ENCODE assay signal across 12 cellular contexts in the genomic region with DNA sequence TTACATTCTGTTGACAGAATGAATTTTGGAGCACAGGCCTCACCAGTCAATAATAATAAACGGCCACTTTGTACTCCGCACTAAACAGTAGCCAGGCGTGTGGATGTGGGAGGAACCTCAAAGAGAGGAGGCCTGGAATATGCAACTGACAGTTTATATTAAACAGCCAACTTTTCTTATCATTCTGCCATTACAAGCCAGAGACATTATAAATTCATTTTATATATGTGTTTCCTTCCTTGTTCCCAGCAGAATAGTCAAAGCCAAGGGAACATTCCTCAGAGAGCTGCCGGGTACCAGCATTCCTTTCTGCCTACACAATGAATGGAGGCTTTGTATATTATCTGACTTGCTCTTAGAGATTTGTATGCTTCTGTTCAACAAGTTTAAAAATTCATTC.
DNase-seq lines count a peak whose midpoint lies in the region; ATAC-seq and TF ChIP-seq lines count a peak whose summit lies in the region.
"Had no signal": no experiment of that assay in that cellular context is flagged by ENCODE, and none has a peak within 500 bp of the region (broad histone marks: within the 10 kb centered on the region; RNA-seq: fewer than 3 reads in every experiment).

No MANE protein-coding gene starts in this region.

- no peaks in the 10 kb centered on the region for H3K27me3 ChIP-seq in endodermal cell (ENCODE audit: control insufficient read depth, insufficient read depth, low read length, poor library complexity, severe bottlenecking)

- H3K36me3 ChIP-seq in endodermal cell (ENCODE audit: control insufficient read depth, insufficient read depth, low read length) = no peaks in the 10 kb centered on the region

- H3K36me3 Mint-ChIP-seq in endodermal cell (ENCODE audit: low read depth) = no peaks in the 10 kb centered on the region

- H3K4me3 Mint-ChIP-seq in endodermal cell = no peak overlapping the region
- H3K4me3 Mint-ChIP-seq: activated T-helper 1 cell treated with anti-CD3 and anti-CD28 coated beads, Interleukin-12 subunit alpha, Interleukin-12 subunit beta, Interleukin-2, Interleukin-4 antibody, amounts not matched to agents 30 ng/mL and 10 ng/mL and 1 ng/mL, durations not matched to agents 14 hours and 24 hours and 36 hours had no signal

- H3K4me3 ChIP-seq in endodermal cell (ENCODE audit: low read length) = no peak overlapping the region

- DNase-seq in M059J (ENCODE audit: low read depth) = peak; percentile 9
- no peak for DNase-seq in endodermal cell
- DNase-seq in left kidney (ENCODE audit: low read depth, low spot score) = peak; percentile 34
- DNase-seq in superior temporal gyrus (ENCODE audit: extremely low spot score) = peak; percentile 40
- DNase-seq in activated CD4-positive, alpha-beta T cell treated with anti-CD3 and anti-CD28 coated beads, Interleukin-2, amount 50 U/mL, for 48 hours = no peak
- DNase-seq in germinal center (ENCODE audit: low spot score) = no peak
- DNase-seq: DMS153, NCI-H2171 treated with DMSO at 0.1 percent for 48 hours, RPMI8226 had no signal

- no peak for TF ChIP-seq CTCF in endodermal cell (conservative IDR thresholded peaks at IDR 0.05)

- H3K4me1 ChIP-seq in endodermal cell (ENCODE audit: control insufficient read depth, insufficient read depth, low read length) = no peaks in the 10 kb centered on the region

- no peak overlapping the region for H3K9ac ChIP-seq in endodermal cell (ENCODE audit: extremely low read depth, low read length, poor library complexity, severe bottlenecking)

- 86% methylated on average over 4 of the region's 4 CpGs; no CpG with 5 or more reads in 1 of the 2 experiments for WGBS in endodermal cell (ENCODE audit: insufficient coverage in 1 of 2, insufficient read length in 1 of 2), 2 experiments

- no peak overlapping the region for H3K27ac Mint-ChIP-seq in endodermal cell
- H3K27ac Mint-ChIP-seq: activated T-helper 1 cell treated with anti-CD3 and anti-CD28 coated beads, Interleukin-12 subunit alpha, Interleukin-12 subunit beta, Interleukin-2, Interleukin-4 antibody, amounts not matched to agents 30 ng/mL and 10 ng/mL and 1 ng/mL, durations not matched to agents 14 hours and 24 hours and 36 hours had no signal

- H3K9me3 Mint-ChIP-seq in endodermal cell = peaks cover 31% of the 10 kb centered on the region
- H3K9me3 Mint-ChIP-seq: activated T-helper 1 cell treated with anti-CD3 and anti-CD28 coated beads, Interleukin-12 subunit alpha, Interleukin-12 subunit beta, Interleukin-2, Interleukin-4 antibody, amounts not matched to agents 30 ng/mL and 10 ng/mL and 1 ng/mL, durations not matched to agents 14 hours and 24 hours and 36 hours had no signal

- H3K4me1 Mint-ChIP-seq in endodermal cell = no peaks in the 10 kb centered on the region

- H3K27ac ChIP-seq in endodermal cell (ENCODE audit: low read depth, low read length) = peak overlapping the region; percentile 95

- H3K9me3 ChIP-seq in endodermal cell (ENCODE audit: control insufficient read depth, low read length) = no peaks in the 10 kb centered on the region

- no peak for ATAC-seq in HG03280 (IDR thresholded peaks at IDR 0.05; ENCODE audit: unreplicated experiment)
- no peak for ATAC-seq in HG02759 (IDR thresholded peaks at IDR 0.05; ENCODE audit: unreplicated experiment)

- H3K27me3 Mint-ChIP-seq in endodermal cell (ENCODE audit: insufficient read depth) = no peaks in the 10 kb centered on the region

Comparison
In these comparisons a context has a peak if more than half of its experiments do, and no peak if none do; other contexts are left out.
1. DNase-seq: peak in M059J (single experiment), left kidney (single experiment) and superior temporal gyrus (single experiment); none in endodermal cell (single experiment), activated CD4-positive, alpha-beta T cell treated with anti-CD3 and anti-CD28 coated beads, Interleukin-2, amount 50 U/mL, for 48 hours (0 of 2) and germinal center (single experiment).